2 cellular contexts compared by ENCODE assay signal in genomic region chr6:44561832-44562496, GRCh38.
TF ChIP-seq lines count a peak whose summit lies in the region.

No MANE protein-coding gene starts in this region.

TF ChIP-seq in H1, 55 proteins besides CTCF, POLR2A, EP300 and RAD21:
- TF ChIP-seq JUND (IDR thresholded peaks at IDR 0.05; ENCODE audit: low read length) (no peak), USF2 (IDR thresholded peaks at IDR 0.05; ENCODE audit: low read length) (no peak), HDAC6 (IDR thresholded peaks at IDR 0.05; ENCODE audit: low read depth, low read length) (no peak), KDM1A (IDR thresholded peaks at IDR 0.05; ENCODE audit: borderline replicate concordance, low read length) (no peak), RXRA (IDR thresholded peaks at IDR 0.05; ENCODE audit: insufficient read depth, low read depth, low read length) (no peak)
TF ChIP-seq in H1: peak in this region for 0.

TF ChIP-seq in GM23338, 12 proteins besides CTCF, POLR2A, EP300 and RAD21:
- TF ChIP-seq POLR2AphosphoS5 (IDR thresholded peaks at IDR 0.05; ENCODE audit: low read depth) (no peak), ZNF114 (CRISPR knock-in tag; IDR thresholded peaks at IDR 0.05) (no peak), NANOG (IDR thresholded peaks at IDR 0.05; ENCODE audit: borderline replicate concordance) (no peak), REST (IDR thresholded peaks at IDR 0.05; ENCODE audit: unreplicated experiment) (no peak), EZH2 (IDR thresholded peaks at IDR 0.05; ENCODE audit: low read depth, unreplicated experiment) (no peak), ZNF331 (CRISPR knock-in tag; IDR thresholded peaks at IDR 0.05; ENCODE audit: low read depth) (no peak), JUNB (IDR thresholded peaks at IDR 0.05; ENCODE audit: unreplicated experiment) (no peak), ETS1 (IDR thresholded peaks at IDR 0.05) (no peak), EZH2phosphoT487 (IDR thresholded peaks at IDR 0.05; ENCODE audit: unreplicated experiment) (no peak), ZNF462 (CRISPR knock-in tag; IDR thresholded peaks at IDR 0.05) (no peak), CREB1 (CRISPR knock-in tag; IDR thresholded peaks at IDR 0.05; ENCODE audit: low read depth) (no peak), STAT1 (IDR thresholded peaks at IDR 0.05; ENCODE audit: unreplicated experiment) (no peak)
